30 cellular contexts compared by ENCODE assay signal in the genomic region with DNA sequence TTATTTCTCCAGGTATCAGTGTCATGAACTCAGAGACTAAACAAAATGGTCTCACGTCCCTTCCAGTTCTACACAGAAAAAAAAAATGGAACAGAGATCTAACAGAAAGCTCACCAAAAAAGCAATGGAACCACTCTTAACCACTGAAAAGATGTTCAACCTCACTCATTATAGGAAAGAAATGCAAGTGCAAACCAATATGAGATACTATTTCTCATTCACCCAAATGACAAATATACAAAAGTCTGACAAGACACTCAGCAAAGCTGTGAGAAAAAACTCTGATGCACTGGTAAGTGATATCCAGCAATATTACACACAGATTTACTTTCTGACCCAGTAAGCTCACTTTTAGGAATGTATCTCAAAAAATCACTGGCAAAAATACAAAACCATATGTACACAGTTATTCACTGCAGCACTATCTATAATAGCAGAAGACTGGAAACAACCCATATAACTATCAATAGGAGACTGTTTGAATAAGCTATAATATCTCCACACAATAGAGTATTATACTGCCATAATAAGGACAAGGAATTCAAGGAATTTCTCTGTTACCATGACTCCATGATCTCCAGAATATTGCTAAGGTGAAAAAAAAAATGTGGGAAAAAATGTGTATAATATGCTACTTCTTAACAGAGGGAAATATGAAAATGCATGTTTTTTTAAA. TPM values are rescaled to one million over a fixed set of nuclear protein-coding genes. Genes with fewer than 3 reads are reported as not detected.
A peak's percentile ranks its signal among the peaks of the same experiment; 100 is the strongest.
DNase-seq lines count a peak whose midpoint lies in the region; ATAC-seq and TF ChIP-seq lines count a peak whose summit lies in the region.
"Had no signal": no experiment of that assay in that cellular context is flagged by ENCODE, and none has a peak within 500 bp of the region (broad histone marks: within the 10 kb centered on the region; RNA-seq: fewer than 3 reads in every experiment).

No MANE protein-coding gene starts in this region.

- H3K27ac Mint-ChIP-seq in stimulated activated naive CD8-positive, alpha-beta T cell treated with anti-CD3 and anti-CD28 coated beads, Interleukin-15, Interleukin-2, amounts not matched to agents 100 ng/mL and 50 ng/mL, for 24 hours, result peak overlapping the region; percentile 29
- peak overlapping the region in 2 of 3 donors; percentile 25 to 64 for H3K27ac Mint-ChIP-seq in IgD-negative memory B cell
- H3K27ac Mint-ChIP-seq in stimulated activated naive B cell treated with anti-CD40 and anti-IgM and Interleukin-4, amounts not matched to agents 10 μg/mL and 1 μg/mL and 100 μg/mL, for 72 hours, result peak overlapping the region; percentile 0
- H3K27ac Mint-ChIP-seq: activated T-helper 2 cell treated with anti-CD3 and anti-CD28 coated beads, Interferon-gamma antibody, Interleukin-2, Interleukin-4, amounts not matched to agents 10 μg/mL and 5 μg/mL and 100 μg/mL, durations not matched to agents 14 hours and 24 hours and 36 hours had no signal

- TF ChIP-seq CTCF in vagina (IDR thresholded peaks at IDR 0.05), result no peak

- TF ChIP-seq POLR2A in vagina (IDR thresholded peaks at IDR 0.05), result no peak

- H3K36me3 Mint-ChIP-seq in stimulated activated naive CD8-positive, alpha-beta T cell treated with anti-CD3 and anti-CD28 coated beads, Interleukin-15, Interleukin-2, amounts not matched to agents 100 ng/mL and 50 ng/mL, for 24 hours (ENCODE audit: low read depth), result peaks cover 34% of the 10 kb centered on the region
- H3K36me3 Mint-ChIP-seq in IgD-negative memory B cell, result peaks cover 3% of the 10 kb centered on the region
- peaks cover 18 to 32% of the 10 kb centered on the region in 2 donors for H3K36me3 Mint-ChIP-seq in stimulated activated naive B cell treated with anti-CD40 and anti-IgM and Interleukin-4, amounts not matched to agents 10 μg/mL and 1 μg/mL and 100 μg/mL, for 72 hours

- H3K4me3 ChIP-seq in vagina, result no peak overlapping the region
- H3K4me3 ChIP-seq: ascending aorta, cardiac muscle cell, coronary artery, left lung, prostate gland, SJCRH30, upper lobe of right lung had no signal

- no peak for ATAC-seq in stimulated activated naive CD8-positive, alpha-beta T cell treated with anti-CD3 and anti-CD28 coated beads, Interleukin-15, Interleukin-2, amounts not matched to agents 100 U/mL and 50 U/mL, for 24 hours
- no peak for ATAC-seq in stimulated activated naive B cell treated with anti-CD40 and anti-IgM and Interleukin-4, amounts not matched to agents 10 μg/mL and 1 μg/mL and 100 μg/mL, for 72 hours (replicated peaks)
- no peak for ATAC-seq in GM19455 (IDR thresholded peaks at IDR 0.05; ENCODE audit: unreplicated experiment)
- ATAC-seq: left lung, sciatic nerve, upper lobe of right lung had no signal

- no peak overlapping the region for H3K27ac ChIP-seq in vagina
- H3K27ac ChIP-seq: ascending aorta, C4-2B, cardiac muscle cell, coronary artery, left lung, prostate gland, SJCRH30, upper lobe of right lung, WERI-Rb-1 had no signal

- intact Hi-C loops in vagina (cut with DNase I), result no loop called here

- no peaks in the 10 kb centered on the region for H3K9me3 ChIP-seq in vagina
- H3K9me3 ChIP-seq: ascending aorta, left lung, prostate gland, SJCRH30, upper lobe of right lung had no signal

- no peaks in the 10 kb centered on the region for H3K27me3 ChIP-seq in vagina
- H3K27me3 ChIP-seq: ascending aorta, cardiac muscle cell, left lung, SJCRH30, upper lobe of right lung had no signal

- H3K4me3 Mint-ChIP-seq in stimulated activated naive CD8-positive, alpha-beta T cell treated with anti-CD3 and anti-CD28 coated beads, Interleukin-15, Interleukin-2, amounts not matched to agents 100 ng/mL and 50 ng/mL, for 24 hours, result no peak overlapping the region
- H3K4me3 Mint-ChIP-seq in IgD-negative memory B cell, result no peak overlapping the region
- H3K4me3 Mint-ChIP-seq in stimulated activated naive B cell treated with anti-CD40 and anti-IgM and Interleukin-4, amounts not matched to agents 10 μg/mL and 1 μg/mL and 100 μg/mL, for 72 hours, result no peak overlapping the region

- H3K4me1 ChIP-seq in vagina, result peaks cover 11% of the 10 kb centered on the region
- H3K4me1 ChIP-seq: ascending aorta, prostate gland, SJCRH30, upper lobe of right lung had no signal

- H3K9me3 Mint-ChIP-seq in stimulated activated naive CD8-positive, alpha-beta T cell treated with anti-CD3 and anti-CD28 coated beads, Interleukin-15, Interleukin-2, amounts not matched to agents 100 ng/mL and 50 ng/mL, for 24 hours, result no peaks in the 10 kb centered on the region
- peaks cover 0 to 6% (median 0%) of the 10 kb centered on the region in 3 donors for H3K9me3 Mint-ChIP-seq in IgD-negative memory B cell
- peaks cover 4 to 5% of the 10 kb centered on the region in 2 donors for H3K9me3 Mint-ChIP-seq in stimulated activated naive B cell treated with anti-CD40 and anti-IgM and Interleukin-4, amounts not matched to agents 10 μg/mL and 1 μg/mL and 100 μg/mL, for 72 hours
- H3K9me3 Mint-ChIP-seq: activated T-helper 2 cell treated with anti-CD3 and anti-CD28 coated beads, Interferon-gamma antibody, Interleukin-2, Interleukin-4, amounts not matched to agents 10 μg/mL and 5 μg/mL and 100 μg/mL, durations not matched to agents 14 hours and 24 hours and 36 hours had no signal

- H3K27me3 Mint-ChIP-seq in stimulated activated naive CD8-positive, alpha-beta T cell treated with anti-CD3 and anti-CD28 coated beads, Interleukin-15, Interleukin-2, amounts not matched to agents 100 ng/mL and 50 ng/mL, for 24 hours, result no peaks in the 10 kb centered on the region
- H3K27me3 Mint-ChIP-seq in IgD-negative memory B cell, result no peaks in the 10 kb centered on the region
- H3K27me3 Mint-ChIP-seq in stimulated activated naive B cell treated with anti-CD40 and anti-IgM and Interleukin-4, amounts not matched to agents 10 μg/mL and 1 μg/mL and 100 μg/mL, for 72 hours, result no peaks in the 10 kb centered on the region

- DNase-seq in stimulated activated naive CD8-positive, alpha-beta T cell treated with anti-CD3 and anti-CD28 coated beads, Interleukin-15, Interleukin-2, amounts not matched to agents 100 U/mL and 50 U/mL, for 24 hours, result no peak
- DNase-seq in foreskin melanocyte (peak; percentile 71), vagina (ENCODE audit: extremely low spot score in 2 of 2) (no peak)
- DNase-seq in stimulated activated naive B cell treated with anti-CD40 and anti-IgM and Interleukin-4, amounts not matched to agents 10 μg/mL and 1 μg/mL and 100 μg/mL, for 72 hours, result no peak
- DNase-seq in stimulated activated CD4-positive, alpha-beta T cell treated with anti-CD3 and anti-CD28 coated beads, Interleukin-4, amount 100 ng/mL, for 4 hours, result no peak
- DNase-seq: activated CD4-positive, alpha-beta T cell treated with anti-CD3 and anti-CD28 coated beads, Interleukin-2, amount 50 U/mL, for 4 hours; effector memory CD4-positive, alpha-beta T cell; KG1; left lung; mesenchymal stem cell; NCI-H1092 treated with DMSO at 0.1 percent for 48 hours; NCI-H187; NCI-H2171; SJCRH30; stimulated activated CD4-positive, alpha-beta T cell treated with anti-CD3 and anti-CD28 coated beads, Interleukin-12 subunit alpha, Interleukin-12 subunit beta, amount 100 ng/mL, for 4 hours; stimulated activated CD4-positive, alpha-beta T cell treated with anti-CD3 and anti-CD28 coated beads, Interleukin-2, amount 100 ng/mL, for 48 hours; substantia nigra; T1000; upper lobe of right lung; WERI-Rb-1 had no signal

- H3K4me1 Mint-ChIP-seq in stimulated activated naive CD8-positive, alpha-beta T cell treated with anti-CD3 and anti-CD28 coated beads, Interleukin-15, Interleukin-2, amounts not matched to agents 100 ng/mL and 50 ng/mL, for 24 hours (ENCODE audit: low read depth), result peaks cover 58% of the 10 kb centered on the region
- peaks cover 46 to 50% (median 47%) of the 10 kb centered on the region in 3 donors for H3K4me1 Mint-ChIP-seq in IgD-negative memory B cell
- peaks cover 35 to 71% of the 10 kb centered on the region in 2 donors for H3K4me1 Mint-ChIP-seq in stimulated activated naive B cell treated with anti-CD40 and anti-IgM and Interleukin-4, amounts not matched to agents 10 μg/mL and 1 μg/mL and 100 μg/mL, for 72 hours

- no peaks in the 10 kb centered on the region for H3K36me3 ChIP-seq in vagina
- H3K36me3 ChIP-seq: cardiac muscle cell, prostate gland, SJCRH30, WERI-Rb-1 had no signal

RNA-seq across cellular contexts. Expression of gene ABI1, which starts 36.6 kb away (rescaled TPM):
- polyA plus RNA-seq in IgD-negative memory B cell, result 93.8 TPM
- 26.0 TPM for total RNA-seq in vagina
